ENCODE assay signal across 8 cellular contexts in the genomic region with DNA sequence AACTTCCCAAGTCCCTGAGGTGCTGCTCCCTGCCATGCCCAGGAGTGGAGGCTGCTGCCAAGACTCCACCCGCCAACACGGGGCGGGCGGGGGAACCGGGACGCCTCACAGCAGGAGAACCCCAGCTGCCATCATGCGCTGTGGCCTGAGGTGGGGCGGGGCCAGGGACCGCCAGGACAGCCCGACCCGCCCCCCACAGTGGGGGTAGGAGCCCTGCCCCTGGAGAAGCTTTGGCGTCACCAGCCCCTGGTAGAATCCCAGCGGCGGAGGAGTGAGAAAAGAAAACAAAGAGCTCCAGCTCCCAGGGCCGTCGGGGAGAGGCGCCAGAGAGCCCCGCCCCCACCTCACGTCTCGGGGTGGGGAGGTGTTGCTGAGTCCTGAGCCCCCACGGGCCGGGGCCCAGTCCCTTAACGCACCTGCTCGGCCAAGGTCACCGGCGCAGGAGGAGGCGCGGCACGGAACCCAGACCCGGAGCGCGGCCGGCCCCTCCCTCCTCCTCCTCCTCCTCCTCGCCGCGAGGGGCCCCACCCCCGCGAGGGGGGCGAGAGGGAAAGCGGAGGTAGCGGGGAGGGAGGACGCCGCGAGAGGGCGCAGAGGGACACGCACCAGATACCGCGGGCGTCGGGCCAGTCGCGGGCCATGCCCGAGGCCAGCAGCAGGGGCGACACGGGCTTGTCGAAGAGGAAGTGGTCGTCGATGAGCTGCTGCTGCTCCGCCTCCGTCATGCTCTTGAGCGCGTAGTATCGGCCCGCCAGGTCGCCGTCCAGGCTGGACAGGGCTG. TPM values are rescaled to one million over a fixed set of nuclear protein-coding genes. Genes with fewer than 3 reads are reported as not detected.
DNase-seq lines count a peak whose midpoint lies in the region; ATAC-seq and TF ChIP-seq lines count a peak whose summit lies in the region.

No MANE protein-coding gene starts in this region.

- peak; percentile 50 for DNase-seq in Jurkat, Clone E6-1 (ENCODE audit: low read depth, low spot score)
- DNase-seq in SIG-M5 treated with dmso at 0.1 percent for 504 hours (lab: John Stamatoyannopoulos, UW; ENCODE audit: unreplicated experiment): peak; percentile 74
- DNase-seq in activated naive CD4-positive, alpha-beta T cell treated with anti-CD3 and anti-CD28 coated beads, Interleukin-2, amount 50 U/mL, for 16 hours: peak; percentile 65
- peak; percentile 86 for DNase-seq in glutamatergic neuron
- peak; percentile 93 for DNase-seq in osteocyte (ENCODE audit: extremely low spot score, unreplicated experiment)
- DNase-seq in upper lobe of left lung: peak; percentile 89 to 96

- peaks cover 24% of the 10 kb centered on the region for H3K27me3 Mint-ChIP-seq in glutamatergic neuron (ENCODE audit: unreplicated experiment)
- H3K27me3 Mint-ChIP-seq in osteocyte (ENCODE audit: unreplicated experiment): peaks cover 4% of the 10 kb centered on the region

- H3K4me1 ChIP-seq in ES-I3 (ENCODE audit: insufficient read depth, low read length) (peaks cover 8% of the 10 kb centered on the region), upper lobe of left lung (peaks cover 49 to 56% (median 50%) of the 10 kb centered on the region in 4 donors)

- no peaks in the 10 kb centered on the region for H3K36me3 ChIP-seq in ES-I3 (ENCODE audit: insufficient read depth, low read length)
- H3K36me3 ChIP-seq in upper lobe of left lung: no peaks in the 10 kb centered on the region

- TF ChIP-seq POLR2A in upper lobe of left lung (IDR thresholded peaks at IDR 0.05): peak in 2 of 4 donors; percentile 19 to 60

- H3K9ac ChIP-seq in ES-I3 (ENCODE audit: low read depth, low read length): peak overlapping the region; percentile 76; the same call in 1 of the 2 replicates

- H3K36me3 Mint-ChIP-seq in glutamatergic neuron (ENCODE audit: unreplicated experiment) (no peaks in the 10 kb centered on the region), osteocyte (ENCODE audit: unreplicated experiment) (no peaks in the 10 kb centered on the region)

- 2 to 4% methylated on average over 22 to 25 of the region's 66 CpGs for WGBS in upper lobe of left lung, 2 donors

- no peak for TF ChIP-seq EP300 in upper lobe of left lung (IDR thresholded peaks at IDR 0.05)

- H3K4me3 ChIP-seq in Jurkat, Clone E6-1 (ENCODE audit: low read length): peak overlapping the region; percentile 56
- H3K4me3 ChIP-seq in upper lobe of left lung: peak overlapping the region; percentile 36 to 61 (median 60)

- H3K9me3 ChIP-seq in ES-I3 (ENCODE audit: control insufficient read depth, insufficient read depth, low read length) (no peaks in the 10 kb centered on the region), upper lobe of left lung (no peaks in the 10 kb centered on the region)

- peak overlapping the region; percentile 62 to 83 (median 78) for H3K27ac ChIP-seq in upper lobe of left lung

- H3K4me1 Mint-ChIP-seq in glutamatergic neuron (ENCODE audit: low read depth, unreplicated experiment) (peaks cover 18% of the 10 kb centered on the region), osteocyte (ENCODE audit: unreplicated experiment) (peaks cover 25% of the 10 kb centered on the region)

- ATAC-seq in upper lobe of left lung (ENCODE audit: low FRiP score in 2 of 2) (peak; percentile 75 to 79), GM19328 (IDR thresholded peaks at IDR 0.05; ENCODE audit: unreplicated experiment) (no peak)

- peaks cover 0 to 20% (median 11%) of the 10 kb centered on the region in 4 donors for H3K27me3 ChIP-seq in upper lobe of left lung

- peak; percentile 57 for TF ChIP-seq CTCF in glutamatergic neuron (IDR thresholded peaks at IDR 0.05; ENCODE audit: partially characterized antibody, unreplicated experiment)
- peak; percentile 64 for TF ChIP-seq CTCF in osteocyte (IDR thresholded peaks at IDR 0.05)
- TF ChIP-seq CTCF in upper lobe of left lung (IDR thresholded peaks at IDR 0.05): peak; percentile 58 to 88 (median 78)

- peaks cover 22% of the 10 kb centered on the region for H3K9me3 Mint-ChIP-seq in glutamatergic neuron (ENCODE audit: unreplicated experiment)
- no peaks in the 10 kb centered on the region for H3K9me3 Mint-ChIP-seq in osteocyte (ENCODE audit: unreplicated experiment)

- no peak overlapping the region for H3K27ac Mint-ChIP-seq in glutamatergic neuron (ENCODE audit: unreplicated experiment)
- H3K27ac Mint-ChIP-seq in osteocyte (ENCODE audit: unreplicated experiment): peak overlapping the region; percentile 44

- H3K4me3 Mint-ChIP-seq in glutamatergic neuron (ENCODE audit: unreplicated experiment): peak overlapping the region; percentile 77
- H3K4me3 Mint-ChIP-seq in osteocyte (ENCODE audit: unreplicated experiment): peak overlapping the region; percentile 66

RNA-seq across cellular contexts. Expression of gene CKB, which starts 1.8 kb away (rescaled TPM):
- polyA plus RNA-seq in Jurkat, Clone E6-1 (2012; ENCODE audit: insufficient read depth, insufficient read length): 89.9 TPM
- total RNA-seq in glutamatergic neuron (ENCODE audit: unreplicated experiment): 2,561 TPM
- 25.4 and 31.4 TPM in 2 replicates for total RNA-seq in osteocyte
- total RNA-seq in upper lobe of left lung: 100 to 1,000 TPM; 168 to 303 (median 231) TPM

RNA-seq across cellular contexts. Expression of gene TRMT61A, which starts 8.1 kb away (rescaled TPM):
- polyA plus RNA-seq in Jurkat, Clone E6-1 (2012; ENCODE audit: insufficient read depth, insufficient read length): 12.1 TPM
- total RNA-seq in glutamatergic neuron (ENCODE audit: unreplicated experiment) (7.8 TPM), osteocyte (10.9 and 11.5 TPM in 2 replicates), upper lobe of left lung (10 to 100 TPM in 5 of 6 donors, 1 to 10 TPM in 1; 6.7 to 25.1 (median 15.0) TPM)

RNA-seq across cellular contexts. Expression of gene BAG5, which starts 41.6 kb away (rescaled TPM):
- 25.5 TPM for polyA plus RNA-seq in Jurkat, Clone E6-1 (2012; ENCODE audit: insufficient read depth, insufficient read length)
- total RNA-seq in glutamatergic neuron (ENCODE audit: unreplicated experiment) (34.4 TPM), osteocyte (21.9 and 22.4 TPM in 2 replicates), upper lobe of left lung (10 to 100 TPM; 12.6 to 36.9 (median 27.1) TPM)

RNA-seq across cellular contexts. Expression of gene COA8, which starts 41.9 kb away (rescaled TPM):
- 23.9 TPM for polyA plus RNA-seq in Jurkat, Clone E6-1 (2012; ENCODE audit: insufficient read depth, insufficient read length)
- total RNA-seq in glutamatergic neuron (ENCODE audit: unreplicated experiment) (54.9 TPM), osteocyte (41.0 and 42.0 TPM in 2 replicates), upper lobe of left lung (10 to 100 TPM; 12.6 to 38.3 (median 28.6) TPM)
